1 cellular context compared by ENCODE assay signal in the genomic region with DNA sequence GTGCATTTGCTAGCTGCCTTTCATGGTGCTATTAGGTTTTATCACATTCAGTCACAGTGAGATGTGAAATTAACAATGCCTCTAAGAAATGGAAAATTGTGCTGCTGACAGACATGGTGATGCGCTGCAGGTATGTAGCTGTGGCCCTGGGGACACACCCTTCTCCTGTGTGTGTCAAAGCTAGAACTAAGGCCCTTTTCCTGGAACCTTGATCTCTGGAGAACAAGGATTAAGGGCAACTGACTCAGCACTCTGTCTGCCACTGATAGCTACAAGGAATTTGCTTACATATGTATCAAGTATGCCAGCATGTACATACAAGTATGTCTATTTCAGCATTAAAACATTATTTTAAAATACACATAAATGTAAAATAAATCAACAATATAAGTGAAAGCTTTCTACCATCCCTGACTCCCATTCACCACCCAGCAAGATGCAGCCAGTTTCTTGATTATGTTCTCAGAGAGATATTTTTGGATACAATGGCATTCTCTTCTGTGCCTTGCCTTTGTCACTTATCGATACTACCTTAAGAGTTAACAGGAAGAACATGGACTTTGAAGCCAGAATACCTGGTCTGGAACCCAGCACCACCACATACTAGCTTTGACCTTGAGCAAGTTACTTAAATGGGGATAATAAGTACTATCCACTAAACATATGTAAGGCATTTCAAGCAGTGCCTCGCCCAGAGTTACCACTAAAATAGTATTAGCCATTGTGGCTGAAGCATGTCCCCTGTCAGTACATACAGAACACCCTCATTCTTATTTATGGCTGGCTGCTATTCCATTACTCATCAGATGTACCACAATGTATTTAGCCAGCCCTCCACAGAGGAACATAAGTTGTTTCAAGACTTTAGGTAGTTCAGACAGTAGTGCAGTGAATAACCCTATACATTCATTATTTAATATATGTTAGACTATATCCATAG.
A peak's percentile ranks its signal among the peaks of the same experiment; 100 is the strongest.
TF ChIP-seq lines count a peak whose summit lies in the region.

No MANE protein-coding gene starts in this region.

TF ChIP-seq in K562, 482 proteins besides CTCF, POLR2A, EP300 and RAD21 (continued from another document):
- TF ChIP-seq MCM7 (IDR thresholded peaks at IDR 0.05) (no peak), ELK1 (CRISPR knock-in tag; IDR thresholded peaks at IDR 0.05) (no peak), SREBF2 (CRISPR knock-in tag; IDR thresholded peaks at IDR 0.05) (no peak), HNRNPL (IDR thresholded peaks at IDR 0.05; ENCODE audit: low read depth, low read length) (no peak), GTF2F1 (IDR thresholded peaks at IDR 0.05; ENCODE audit: low read depth, low read length) (no peak), RBM15 (IDR thresholded peaks at IDR 0.05; ENCODE audit: insufficient read depth, low read length) (no peak), POLR2AphosphoS5 (IDR thresholded peaks at IDR 0.05; ENCODE audit: control insufficient read depth, insufficient read depth, low read depth, low read length) (peak; percentile 58; the same call in 1 of the 2 replicates), NCOR1 (IDR thresholded peaks at IDR 0.05) (peak; percentile 78), LARP7 (IDR thresholded peaks at IDR 0.05) (no peak), EP400 (IDR thresholded peaks at IDR 0.05) (no peak), IRF1 (CRISPR knock-in tag; IDR thresholded peaks at IDR 0.05; ENCODE audit: borderline replicate concordance) (no peak), HDAC3 (IDR thresholded peaks at IDR 0.05; ENCODE audit: borderline replicate concordance, partially characterized antibody) (peak; percentile 34), THRAP3 (IDR thresholded peaks at IDR 0.05; ENCODE audit: borderline replicate concordance) (no peak), TAF9B (IDR thresholded peaks at IDR 0.05; ENCODE audit: partially characterized antibody) (peak; percentile 47), SMARCA4 (IDR thresholded peaks at IDR 0.05) (peak; percentile 84), SMAD1 (IDR thresholded peaks at IDR 0.05; ENCODE audit: low read depth, low read length, partially characterized antibody) (no peak), NUFIP1 (IDR thresholded peaks at IDR 0.05; ENCODE audit: partially characterized antibody) (no peak)
